29 cellular contexts compared by ENCODE assay signal in genomic region chr5:102595332-102595731, GRCh38.
"Had no signal": no experiment of that assay in that cellular context is flagged by ENCODE, and none has a peak within 500 bp of the region (broad histone marks: within the 10 kb centered on the region; RNA-seq: fewer than 3 reads in every experiment).

No MANE protein-coding gene starts in this region.

- H3K4me3 ChIP-seq: K562, SJCRH30 had no signal

- DNase-seq: activated CD4-positive, alpha-beta T cell treated with anti-CD3 and anti-CD28 coated beads for 48 hours; activated CD4-positive, alpha-beta T cell treated with anti-CD3 and anti-CD28 coated beads, Interleukin-2, amount 50 U/mL, for 48 hours; activated CD4-positive, CD25-positive, alpha-beta regulatory T cell treated with anti-CD3 and anti-CD28 coated beads, Interleukin-2, amount 50 U/mL, for 72 hours; activated effector memory CD4-positive, alpha-beta T cell treated with Interleukin-2 at 50 U/mL for 16 hours; activated naive CD4-positive, alpha-beta T cell treated with anti-CD3 and anti-CD28 coated beads for 36 hours; activated T-cell treated with anti-CD3 and anti-CD28 coated beads for 4 hours; activated T-cell treated with anti-CD3 and anti-CD28 coated beads, Interleukin-2, amount 50 U/mL, for 48 hours; amygdala; Karpas-422; NCI-H1092 treated with DMSO at 0.1 percent for 48 hours; NCI-H1417 treated with DMSO at 0.1 percent for 48 hours; NCI-H1694; NCI-H2029; NCI-H2107; NCI-H2171 treated with DMSO at 0.1 percent for 48 hours; NCI-H226; NCI-H510A; NCI-H526 treated with DMSO at 0.1 percent for 48 hours; NCI-H82; Right ventricle myocardium superior; SJCRH30 had no signal

- H3K4me1 ChIP-seq: SJCRH30 had no signal

- H3K27me3 Mint-ChIP-seq: activated naive CD8-positive, alpha-beta T cell; brain; central memory CD8-positive, alpha-beta T cell had no signal

- FAIRE-seq: astrocyte, K562 had no signal

- H3K36me3 ChIP-seq: SJCRH30 had no signal

- H3K9me3 ChIP-seq: SJCRH30 had no signal

- H3K27ac ChIP-seq: RWPE1, SJCRH30 had no signal

- H3K27ac Mint-ChIP-seq: activated naive CD4-positive, alpha-beta T cell treated with anti-CD3 and anti-CD28 coated beads for 36 hours; activated naive CD8-positive, alpha-beta T cell; brain; T-helper 1 cell treated with Interleukin-12 subunit alpha and Interleukin-12 subunit beta and Interleukin-4 antibody, amounts not matched to agents 30 μg/mL and 1 μg/mL, for 36 hours had no signal

- H3K36me3 Mint-ChIP-seq: activated naive CD8-positive, alpha-beta T cell; brain had no signal

- ATAC-seq: K562, Panc1 had no signal

- H3K4me1 Mint-ChIP-seq: brain; central memory CD8-positive, alpha-beta T cell had no signal

- H3K4me3 Mint-ChIP-seq: activated naive CD4-positive, alpha-beta T cell treated with anti-CD3 and anti-CD28 coated beads for 36 hours; brain; central memory CD8-positive, alpha-beta T cell; T-helper 1 cell treated with Interleukin-12 subunit alpha and Interleukin-12 subunit beta and Interleukin-4 antibody, amounts not matched to agents 30 μg/mL and 1 μg/mL, for 36 hours had no signal

- H3K9me3 Mint-ChIP-seq: central memory CD8-positive, alpha-beta T cell had no signal

- H3K27me3 ChIP-seq: SJCRH30 had no signal
